1 cellular context compared by ENCODE assay signal in genomic region chr3:174100744-174101143, GRCh38.
TF ChIP-seq lines count a peak whose summit lies in the region.

No MANE protein-coding gene starts in this region.

TF ChIP-seq in WTC11, 78 proteins besides CTCF, POLR2A, EP300 and RAD21 (continued from another document):
- no peak for TF ChIP-seq NFE2L1 (CRISPR knock-in tag; IDR thresholded peaks at IDR 0.05)
- no peak for TF ChIP-seq NR1H2 (CRISPR knock-in tag; IDR thresholded peaks at IDR 0.05)
- no peak for TF ChIP-seq ERG (CRISPR knock-in tag; IDR thresholded peaks at IDR 0.05)
- TF ChIP-seq ZNF425 (CRISPR knock-in tag; conservative IDR thresholded peaks at IDR 0.05) = no peak
- no peak for TF ChIP-seq MYBL2 (CRISPR knock-in tag; IDR thresholded peaks at IDR 0.05)
- no peak for TF ChIP-seq ZNF512 (CRISPR knock-in tag; IDR thresholded peaks at IDR 0.05; ENCODE audit: borderline replicate concordance)
- no peak for TF ChIP-seq ZNF532 (CRISPR knock-in tag; IDR thresholded peaks at IDR 0.05; ENCODE audit: borderline replicate concordance)
- no peak for TF ChIP-seq ZNF396 (CRISPR knock-in tag; IDR thresholded peaks at IDR 0.05; ENCODE audit: borderline replicate concordance)
- no peak for TF ChIP-seq MXD4 (CRISPR knock-in tag; IDR thresholded peaks at IDR 0.05; ENCODE audit: borderline replicate concordance)
- TF ChIP-seq USF1 (CRISPR knock-in tag; IDR thresholded peaks at IDR 0.05) = no peak
- no peak for TF ChIP-seq E2F4 (CRISPR knock-in tag; IDR thresholded peaks at IDR 0.05; ENCODE audit: borderline replicate concordance, low read depth)
- no peak for TF ChIP-seq E2F1 (CRISPR knock-in tag; IDR thresholded peaks at IDR 0.05)
- no peak for TF ChIP-seq ZNF121 (CRISPR knock-in tag; IDR thresholded peaks at IDR 0.05)
- no peak for TF ChIP-seq ATF1 (CRISPR knock-in tag; IDR thresholded peaks at IDR 0.05)
- TF ChIP-seq ZBTB43 (CRISPR knock-in tag; IDR thresholded peaks at IDR 0.05) = no peak
- TF ChIP-seq USF2 (CRISPR knock-in tag; IDR thresholded peaks at IDR 0.05) = no peak
TF ChIP-seq in WTC11: peak in this region for 0.
